11 cellular contexts compared by ENCODE assay signal in the genomic region with DNA sequence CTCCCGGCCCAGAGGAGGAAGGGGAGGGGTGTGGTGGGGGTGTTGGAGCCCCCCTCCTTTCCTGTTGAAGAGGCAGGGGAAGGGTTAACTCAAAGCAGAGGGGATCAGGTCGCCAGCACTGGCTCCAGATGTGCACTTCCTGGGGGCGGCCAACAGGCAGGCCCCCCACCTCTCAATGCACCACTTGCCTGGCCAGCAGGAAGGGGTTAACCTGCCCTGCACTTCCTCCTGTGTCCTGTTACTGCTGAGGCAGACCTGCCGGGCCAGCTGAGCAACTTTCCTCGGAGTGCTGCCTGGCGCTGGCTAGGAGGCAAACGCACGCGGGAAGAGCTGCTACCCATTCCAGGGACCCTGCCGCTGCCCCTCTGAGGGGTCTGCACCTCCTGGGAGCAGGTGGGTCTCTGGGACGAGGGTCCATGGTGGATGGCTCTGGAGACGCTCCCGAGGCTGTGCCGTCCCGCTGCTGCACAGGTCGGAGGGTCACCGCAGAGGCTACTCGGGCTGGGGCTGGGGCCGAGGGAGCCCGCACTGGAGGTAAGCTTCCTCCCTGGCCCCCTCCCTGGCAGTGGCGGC. TPM values are rescaled to one million over a fixed set of nuclear protein-coding genes. Genes with fewer than 3 reads are reported as not detected.
DNase-seq lines count a peak whose midpoint lies in the region; ATAC-seq, FAIRE-seq and TF ChIP-seq lines count a peak whose summit lies in the region.
"Had no signal": no experiment of that assay in that cellular context is flagged by ENCODE, and none has a peak within 500 bp of the region (broad histone marks: within the 10 kb centered on the region; RNA-seq: fewer than 3 reads in every experiment).

EPN3 (plus strand) TSS at position 284 of the 573 bp plus-strand sequence. CDS start 3,822 bp downstream, outside the sequence.

- H3K27ac ChIP-seq in 22Rv1: peak within 1 kb of the TSS; percentile 98
- H3K27ac ChIP-seq in HUES6 (ENCODE audit: low read depth, low read length): no peak within 1 kb of the TSS

- peak; percentile 65 for DNase-seq in bronchial epithelial cell (ENCODE audit: low read depth)
- peak; percentile 58 to 90 for DNase-seq in lower leg skin (ENCODE audit: low spot score in 2 of 2)
- no peak for DNase-seq in midbrain (lab: John Stamatoyannopoulos, UW)
- no peak for DNase-seq in stimulated activated CD4-positive, alpha-beta T cell treated with anti-CD3 and anti-CD28 coated beads, Interleukin-15, amount 100 ng/mL, for 24 hours
- DNase-seq: MM.1S, nucleus accumbens had no signal

- intact Hi-C loops in lower leg skin (cut with DNase I; ENCODE audit: low total_unique reads): loop anchor here (10.0 kb wide), 1 partner anchor 48 kb away; no protein-coding TSS in a partner anchor

- no peak for FAIRE-seq in bronchial epithelial cell (lab: Jason Lieb, UNC)

- H3K27me3 ChIP-seq in HUES6 (ENCODE audit: control insufficient read depth, insufficient read depth, low read length) (peaks cover 47% of the 10 kb centered on the region), bronchial epithelial cell (ENCODE audit: control insufficient read depth, insufficient read depth, low read length) (no peaks in the 10 kb centered on the region)

- WGBS in lower leg skin, 2 donors: 1% methylated on average over 14 to 20 of the region's 21 CpGs

- H3K4me3 ChIP-seq in HUES6 (ENCODE audit: low read depth, low read length) (peak within 1 kb of the TSS; percentile 80), bronchial epithelial cell (ENCODE audit: low read depth, low read length) (peak within 1 kb of the TSS; percentile 70), lower leg skin (ENCODE audit: low read depth, poor library complexity, severe bottlenecking) (peak within 1 kb of the TSS; percentile 41)

- H3K4me1 ChIP-seq in HUES6 (ENCODE audit: control insufficient read depth, insufficient read depth, low read length): peaks cover 19% of the 10 kb centered on the region

- H3K9ac ChIP-seq in HUES6 (ENCODE audit: low read length): peak within 1 kb of the TSS; percentile 43

- no peak for ATAC-seq in GM19023 (IDR thresholded peaks at IDR 0.05; ENCODE audit: unreplicated experiment)
- ATAC-seq in HG03045 (IDR thresholded peaks at IDR 0.05; ENCODE audit: unreplicated experiment): no peak
- ATAC-seq: stimulated activated effector memory CD8-positive, alpha-beta T cell treated with anti-CD3 and anti-CD28 coated beads, Interleukin-12 subunit alpha, Interleukin-12 subunit beta, amount 100 ng/mL, for 72 hours had no signal

- TF ChIP-seq CTCF in 22Rv1 (IDR thresholded peaks at IDR 0.05) (no peak), bronchial epithelial cell (IDR thresholded peaks at IDR 0.05; ENCODE audit: insufficient read depth, low read length, severe bottlenecking) (peak; percentile 3), lower leg skin (IDR thresholded peaks at IDR 0.05) (no peak)

- no peak for TF ChIP-seq POLR2A in lower leg skin (IDR thresholded peaks at IDR 0.05)

- H3K36me3 ChIP-seq in HUES6 (ENCODE audit: control insufficient read depth, insufficient read depth, low read length): no peaks in the 10 kb centered on the region
- peaks cover 6% of the 10 kb centered on the region for H3K36me3 ChIP-seq in bronchial epithelial cell (ENCODE audit: control insufficient read depth, insufficient read depth, low read length)

- no peaks in the 10 kb centered on the region for H3K9me3 ChIP-seq in HUES6 (ENCODE audit: control insufficient read depth, insufficient read depth, low read depth, low read length)

RNA-seq across cellular contexts. Expression of gene EPN3, which starts in this region (rescaled TPM):
- 2.9 and 10.9 TPM in 2 replicates for total RNA-seq in bronchial epithelial cell
- total RNA-seq in lower leg skin: 100 to 1,000 TPM in 3 of 4 donors, 10 to 100 TPM in 1; 99.2 to 174 (median 115) TPM

Comparison
In these comparisons a context has a peak if more than half of its experiments do, and no peak if none do; other contexts are left out.
1. DNase-seq: peak in bronchial epithelial cell (single experiment) and lower leg skin (2 of 2); none in midbrain (single experiment) and stimulated activated CD4-positive, alpha-beta T cell treated with anti-CD3 and anti-CD28 coated beads, Interleukin-15, amount 100 ng/mL, for 24 hours (single experiment).
2. Peak in every context shown above with its lines, with median percentiles within 50 percentile points of each other: H3K4me3 ChIP-seq.